ENCODE assay signal across 27 cellular contexts in the genomic region with DNA sequence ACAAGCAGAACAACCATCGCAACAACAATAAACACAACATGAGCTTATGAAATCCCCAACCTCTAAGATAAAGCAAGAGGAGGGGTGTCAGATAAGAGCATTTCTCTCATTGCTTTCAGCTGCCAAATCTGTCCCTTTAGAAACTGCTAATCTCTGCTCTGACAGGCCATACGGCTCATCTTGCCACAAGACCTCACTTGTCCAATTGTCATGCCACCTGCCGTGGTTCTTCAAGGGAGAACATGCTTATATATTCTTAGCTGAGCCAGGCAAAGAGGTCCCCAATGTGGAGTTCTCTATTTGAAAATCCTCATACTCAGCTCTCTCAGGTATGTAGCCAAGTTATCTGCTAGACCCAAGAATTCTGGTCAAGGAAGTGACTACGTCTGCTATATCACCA.
"Had no signal": no experiment of that assay in that cellular context is flagged by ENCODE, and none has a peak within 500 bp of the region (broad histone marks: within the 10 kb centered on the region; RNA-seq: fewer than 3 reads in every experiment).

No MANE protein-coding gene starts in this region.

- ATAC-seq: activated naive CD4-positive, alpha-beta T cell treated with anti-CD3 and anti-CD28 coated beads, Interleukin-2, amount 50 U/mL, for 72 hours; activated naive CD8-positive, alpha-beta T cell treated with anti-CD3 and anti-CD28 coated beads, Interleukin-2, amount 50 U/mL, for 24 hours; activated T-cell treated with anti-CD3 and anti-CD28 coated beads, Interleukin-2, amount 50 U/mL, for 4 hours; body of pancreas; PC-3; T-cell had no signal

- H3K9me3 Mint-ChIP-seq: activated CD4-positive, alpha-beta memory T cell treated with anti-CD3 and anti-CD28 coated beads for 36 hours; activated CD4-positive, alpha-beta T cell treated with anti-CD3 and anti-CD28 coated beads, Interleukin-2, amount 10 ng/mL, durations not matched to agents 7 days and 5 days; activated naive CD4-positive, alpha-beta T cell treated with anti-CD3 and anti-CD28 coated beads, Interleukin-2, amount 50 U/mL, for 72 hours; activated naive CD8-positive, alpha-beta T cell treated with anti-CD3 and anti-CD28 coated beads, Interleukin-2, amount 50 U/mL, for 24 hours; activated T-cell treated with anti-CD3 and anti-CD28 coated beads, Interleukin-2, amount 50 U/mL, for 4 hours; T-cell had no signal

- H3K4me3 ChIP-seq: ascending aorta, body of pancreas had no signal

- H3K27me3 ChIP-seq: ascending aorta, body of pancreas had no signal

- H3K27ac Mint-ChIP-seq: activated CD4-positive, alpha-beta memory T cell treated with anti-CD3 and anti-CD28 coated beads for 36 hours; activated CD4-positive, alpha-beta T cell treated with anti-CD3 and anti-CD28 coated beads, Interleukin-2, amount 10 ng/mL, durations not matched to agents 7 days and 5 days; activated naive CD4-positive, alpha-beta T cell treated with anti-CD3 and anti-CD28 coated beads, Interleukin-2, amount 50 U/mL, for 72 hours; activated naive CD8-positive, alpha-beta T cell treated with anti-CD3 and anti-CD28 coated beads, Interleukin-2, amount 50 U/mL, for 24 hours; T-cell had no signal

- H3K9me3 ChIP-seq: ascending aorta, body of pancreas had no signal

- H3K27ac ChIP-seq: ascending aorta, body of pancreas had no signal

- H3K36me3 Mint-ChIP-seq: activated CD4-positive, alpha-beta memory T cell treated with anti-CD3 and anti-CD28 coated beads for 36 hours; activated naive CD4-positive, alpha-beta T cell treated with anti-CD3 and anti-CD28 coated beads, Interleukin-2, amount 50 U/mL, for 72 hours; T-cell had no signal

- DNase-seq: activated CD4-positive, alpha-beta memory T cell treated with anti-CD3 and anti-CD28 coated beads for 36 hours; activated CD4-positive, alpha-beta T cell treated with anti-CD3 and anti-CD28 coated beads, Interleukin-2, amount 10 ng/mL, durations not matched to agents 7 days and 5 days; activated CD4-positive, CD25-positive, alpha-beta regulatory T cell; activated CD8-positive, alpha-beta memory T cell treated with anti-CD3 and anti-CD28 coated beads for 24 hours; activated effector memory CD4-positive, alpha-beta T cell treated with anti-CD3 and anti-CD28 coated beads, Interleukin-2, amount 50 U/mL, for 16 hours; activated naive CD4-positive, alpha-beta T cell treated with Interleukin-2 at 50 U/mL for 16 hours; activated naive CD8-positive, alpha-beta T cell treated with anti-CD3 and anti-CD28 coated beads, Interleukin-2, amount 50 U/mL, for 24 hours; activated T-cell treated with anti-CD3 and anti-CD28 coated beads, Interleukin-2, amount 50 U/mL, for 4 hours; amniotic stem cell; body of pancreas; central memory CD4-positive, alpha-beta T cell; MM.1S; NCI-H1105; NCI-H1436; NCI-H187 treated with DMSO at 0.1 percent for 48 hours; NCI-H510A treated with DMSO at 0.1 percent for 48 hours; NCI-H748 treated with DMSO at 0.1 percent for 48 hours; PC-3; SHP77; T-cell; T-helper 2 cell; T1000 had no signal

- FAIRE-seq: bronchial epithelial cell, RCC 7860, TTC549 had no signal

- H3K36me3 ChIP-seq: ascending aorta had no signal

- H3K4me1 Mint-ChIP-seq: activated CD4-positive, alpha-beta T cell treated with anti-CD3 and anti-CD28 coated beads, Interleukin-2, amount 10 ng/mL, durations not matched to agents 7 days and 5 days; activated naive CD8-positive, alpha-beta T cell treated with anti-CD3 and anti-CD28 coated beads, Interleukin-2, amount 50 U/mL, for 24 hours; T-cell had no signal

- H3K4me3 Mint-ChIP-seq: activated CD4-positive, alpha-beta memory T cell treated with anti-CD3 and anti-CD28 coated beads for 36 hours; activated CD4-positive, alpha-beta T cell treated with anti-CD3 and anti-CD28 coated beads, Interleukin-2, amount 10 ng/mL, durations not matched to agents 7 days and 5 days; activated naive CD8-positive, alpha-beta T cell treated with anti-CD3 and anti-CD28 coated beads, Interleukin-2, amount 50 U/mL, for 24 hours; activated T-cell treated with anti-CD3 and anti-CD28 coated beads, Interleukin-2, amount 50 U/mL, for 4 hours; T-cell had no signal
